In the genomic region with DNA sequence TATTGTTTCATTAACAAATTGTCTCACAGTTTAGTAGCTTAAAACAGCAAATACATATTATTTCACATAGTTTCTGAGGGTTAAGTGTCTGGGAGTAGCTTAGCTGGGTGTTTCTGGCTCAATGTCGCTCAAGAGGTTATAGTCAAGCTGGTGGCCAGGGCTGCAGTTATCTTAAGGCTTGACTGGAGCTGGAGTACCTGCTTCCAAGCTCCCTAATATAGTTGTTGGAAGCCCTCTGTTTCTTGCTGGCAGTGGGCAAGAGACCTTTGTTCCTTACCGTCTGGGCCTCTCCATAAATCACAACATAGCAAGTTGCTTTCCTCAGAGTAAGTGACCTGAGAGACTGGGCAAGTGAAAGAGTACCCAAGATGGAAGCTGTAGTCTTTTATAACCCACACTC, we compare ENCODE assay signal across 16 cellular contexts.
A peak's percentile ranks its signal among the peaks of the same experiment; 100 is the strongest.
DNase-seq lines count a peak whose midpoint lies in the region; ATAC-seq and TF ChIP-seq lines count a peak whose summit lies in the region.
"Had no signal": no experiment of that assay in that cellular context is flagged by ENCODE, and none has a peak within 500 bp of the region (broad histone marks: within the 10 kb centered on the region; RNA-seq: fewer than 3 reads in every experiment).

No MANE protein-coding gene starts in this region.

- intact Hi-C loops in thyroid gland (cut with DNase I) = no loop called here
- intact Hi-C loops in upper lobe of right lung (cut with DNase I) = no loop called here

- no peaks in the 10 kb centered on the region for H3K9me3 Mint-ChIP-seq in nephron progenitor cell
- no peaks in the 10 kb centered on the region for H3K9me3 Mint-ChIP-seq in activated CD4-positive, alpha-beta memory T cell treated with anti-CD3 and anti-CD28 coated beads, Interleukin-2, amount 10 ng/mL, durations not matched to agents 7 days and 5 days
- H3K9me3 Mint-ChIP-seq: CD4-positive, CD25-positive, alpha-beta regulatory T cell had no signal

- H3K4me3 Mint-ChIP-seq in nephron progenitor cell = no peak overlapping the region
- no peak overlapping the region for H3K4me3 Mint-ChIP-seq in activated CD4-positive, alpha-beta memory T cell treated with anti-CD3 and anti-CD28 coated beads, Interleukin-2, amount 10 ng/mL, durations not matched to agents 7 days and 5 days
- H3K4me3 Mint-ChIP-seq: CD4-positive, CD25-positive, alpha-beta regulatory T cell had no signal

- no peaks in the 10 kb centered on the region for H3K36me3 Mint-ChIP-seq in nephron progenitor cell (ENCODE audit: low read depth)
- no peaks in the 10 kb centered on the region for H3K36me3 Mint-ChIP-seq in activated CD4-positive, alpha-beta memory T cell treated with anti-CD3 and anti-CD28 coated beads, Interleukin-2, amount 10 ng/mL, durations not matched to agents 7 days and 5 days (ENCODE audit: low read depth)

- DNase-seq in DMS79 treated with DMSO at 0.1 percent for 48 hours (lab: John Stamatoyannopoulos, UW) (peak; percentile 31), cerebellar cortex (ENCODE audit: low spot score) (peak; percentile 40), nephron progenitor cell (peak; percentile 4), thyroid gland (peak; percentile 56 to 64), upper lobe of right lung (no peak), COLO829 (ENCODE audit: low spot score) (no peak)
- no peak for DNase-seq in activated CD4-positive, alpha-beta memory T cell treated with anti-CD3 and anti-CD28 coated beads, Interleukin-2, amount 10 ng/mL, durations not matched to agents 7 days and 5 days
- DNase-seq: BE2C; C1 segment of cervical spinal cord; CD4-positive, CD25-positive, alpha-beta regulatory T cell; DMS153; DND-41; EL; GM23248; HCEC 1CT had no signal

- WGBS in thyroid gland, 2 donors = 25 to 42% methylated on average over 2 of the region's 2 CpGs

- H3K27ac Mint-ChIP-seq in nephron progenitor cell = peak overlapping the region; percentile 87
- no peak overlapping the region for H3K27ac Mint-ChIP-seq in activated CD4-positive, alpha-beta memory T cell treated with anti-CD3 and anti-CD28 coated beads, Interleukin-2, amount 10 ng/mL, durations not matched to agents 7 days and 5 days

- no peak for TF ChIP-seq POLR2A in thyroid gland (IDR thresholded peaks at IDR 0.05)

- ATAC-seq in upper lobe of right lung = no peak
- ATAC-seq: GM12878 had no signal

- H3K4me3 ChIP-seq in thyroid gland (replicated peaks in 1 of 3) (no peak overlapping the region), upper lobe of right lung (no peak overlapping the region)
- H3K4me3 ChIP-seq: GM12878, GM23248 had no signal

- H3K36me3 ChIP-seq in thyroid gland = no peaks in the 10 kb centered on the region
- no peaks in the 10 kb centered on the region for H3K36me3 ChIP-seq in upper lobe of right lung
- H3K36me3 ChIP-seq: BE2C had no signal

- no peaks in the 10 kb centered on the region for H3K9me3 ChIP-seq in thyroid gland
- no peaks in the 10 kb centered on the region for H3K9me3 ChIP-seq in upper lobe of right lung
- H3K9me3 ChIP-seq: BE2C had no signal

- H3K27me3 ChIP-seq in thyroid gland (no peaks in the 10 kb centered on the region), upper lobe of right lung (no peaks in the 10 kb centered on the region)
- H3K27me3 ChIP-seq: BE2C had no signal

- CTCF ChIA-PET in activated CD4-positive, alpha-beta memory T cell treated with anti-CD3 and anti-CD28 coated beads, Interleukin-2, amount 10 ng/mL, durations not matched to agents 7 days and 5 days (lab: Charles Lee) = no interaction called here

- H3K27me3 Mint-ChIP-seq in nephron progenitor cell (ENCODE audit: low read depth, poor library complexity) = peaks cover 2% of the 10 kb centered on the region
- H3K27me3 Mint-ChIP-seq in activated CD4-positive, alpha-beta memory T cell treated with anti-CD3 and anti-CD28 coated beads, Interleukin-2, amount 10 ng/mL, durations not matched to agents 7 days and 5 days = no peaks in the 10 kb centered on the region
- H3K27me3 Mint-ChIP-seq: CD4-positive, CD25-positive, alpha-beta regulatory T cell had no signal

- POLR2A ChIA-PET in activated CD4-positive, alpha-beta memory T cell treated with anti-CD3 and anti-CD28 coated beads, Interleukin-2, amount 10 ng/mL, durations not matched to agents 7 days and 5 days (lab: Charles Lee) = interaction anchor here (0.5 kb wide), 1 partner anchor 679 kb away, joined by 3 read pairs; no protein-coding TSS in a partner anchor

- H3K27ac ChIP-seq in thyroid gland = peak overlapping the region; percentile 21 to 52 (median 21)
- no peak overlapping the region for H3K27ac ChIP-seq in upper lobe of right lung
- H3K27ac ChIP-seq: GM23248 had no signal

- peaks cover 0 to 25% of the 10 kb centered on the region in 2 donors for H3K4me1 ChIP-seq in thyroid gland
- H3K4me1 ChIP-seq in upper lobe of right lung = no peaks in the 10 kb centered on the region
- H3K4me1 ChIP-seq: BE2C had no signal

- TF ChIP-seq CTCF in nephron progenitor cell (IDR thresholded peaks at IDR 0.05) (no peak), thyroid gland (IDR thresholded peaks at IDR 0.05) (no peak), upper lobe of right lung (IDR thresholded peaks at IDR 0.05) (no peak)

- H3K4me1 Mint-ChIP-seq in nephron progenitor cell = peaks cover 65% of the 10 kb centered on the region
- H3K4me1 Mint-ChIP-seq in activated CD4-positive, alpha-beta memory T cell treated with anti-CD3 and anti-CD28 coated beads, Interleukin-2, amount 10 ng/mL, durations not matched to agents 7 days and 5 days = peaks cover 6% of the 10 kb centered on the region

Comparison
In these comparisons a context has a peak if more than half of its experiments do, and no peak if none do; other contexts are left out.
1. DNase-seq: peak in DMS79 treated with DMSO at 0.1 percent for 48 hours (single experiment), cerebellar cortex (single experiment), nephron progenitor cell (single experiment) and thyroid gland (2 of 2); none in upper lobe of right lung (single experiment), COLO829 (single experiment) and activated CD4-positive, alpha-beta memory T cell treated with anti-CD3 and anti-CD28 coated beads, Interleukin-2, amount 10 ng/mL, durations not matched to agents 7 days and 5 days (single experiment).